Comparison of ENCODE assay signal across 2 cellular contexts in the genomic region with DNA sequence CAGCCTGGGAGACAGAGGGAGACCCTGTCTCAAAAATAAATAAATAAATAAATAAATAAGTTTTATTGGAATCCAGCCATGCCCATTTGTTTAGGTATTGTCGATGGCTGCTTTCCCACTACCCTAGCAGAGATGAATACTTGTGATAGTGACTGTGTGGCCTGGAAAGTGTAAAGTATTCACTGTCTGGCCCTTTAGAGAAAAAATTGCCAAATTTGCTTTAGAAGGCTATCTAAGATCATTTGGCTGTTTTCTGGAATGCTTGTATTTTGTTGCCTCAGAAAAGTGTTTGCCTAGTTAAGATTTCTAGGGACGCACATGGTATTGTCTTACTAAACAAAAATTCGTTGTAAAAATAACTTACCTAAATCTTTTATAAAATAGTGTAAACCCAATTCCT.
TF ChIP-seq lines count a peak whose summit lies in the region.

No MANE protein-coding gene starts in this region.

TF ChIP-seq in SK-N-SH treated with all-trans-retinoic acid at 6 μM for 48 hours, 23 proteins besides CTCF, POLR2A, EP300 and RAD21:
- TF ChIP-seq GLIS3 (CRISPR knock-in tag; IDR thresholded peaks at IDR 0.05) = no peak
- 0 out of 2 replicates have a peak, but pooled peaks have one; percentile 24 for TF ChIP-seq ISL1 (CRISPR knock-in tag; IDR thresholded peaks at IDR 0.05)
- no peak for TF ChIP-seq OSR1 (CRISPR knock-in tag; IDR thresholded peaks at IDR 0.05)
- TF ChIP-seq, protein P1, sequence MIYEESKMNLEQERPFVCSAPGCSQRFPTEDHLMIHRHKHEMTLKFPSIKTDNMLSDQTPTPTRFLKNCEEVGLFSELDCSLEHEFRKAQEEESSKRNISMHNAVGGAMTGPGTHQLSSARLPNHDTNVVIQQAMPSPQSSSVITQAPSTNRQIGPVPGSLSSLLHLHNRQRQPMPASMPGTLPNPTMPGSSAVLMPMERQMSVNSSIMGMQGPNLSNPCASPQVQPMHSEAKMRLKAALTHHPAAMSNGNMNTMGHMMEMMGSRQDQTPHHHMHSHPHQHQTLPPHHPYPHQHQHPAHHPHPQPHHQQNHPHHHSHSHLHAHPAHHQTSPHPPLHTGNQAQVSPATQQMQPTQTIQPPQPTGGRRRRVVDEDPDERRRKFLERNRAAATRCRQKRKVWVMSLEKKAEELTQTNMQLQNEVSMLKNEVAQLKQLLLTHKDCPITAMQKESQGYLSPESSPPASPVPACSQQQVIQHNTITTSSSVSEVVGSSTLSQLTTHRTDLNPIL (CRISPR knock-in tag; IDR thresholded peaks at IDR 0.05; ENCODE audit: low read depth) = no peak
TF ChIP-seq in SK-N-SH treated with all-trans-retinoic acid at 6 μM for 48 hours: peak in this region for 1.

TF ChIP-seq in HepG2, 621 proteins besides CTCF, POLR2A, EP300 and RAD21:
- TF ChIP-seq PHF21A (CRISPR knock-in tag; IDR thresholded peaks at IDR 0.05) = no peak
- TF ChIP-seq BCL6 (CRISPR knock-in tag; IDR thresholded peaks at IDR 0.05) = 0 out of 2 replicates have a peak, but pooled peaks have one; percentile 8
